Comparison of ENCODE assay signal across 12 cellular contexts in the genomic region with DNA sequence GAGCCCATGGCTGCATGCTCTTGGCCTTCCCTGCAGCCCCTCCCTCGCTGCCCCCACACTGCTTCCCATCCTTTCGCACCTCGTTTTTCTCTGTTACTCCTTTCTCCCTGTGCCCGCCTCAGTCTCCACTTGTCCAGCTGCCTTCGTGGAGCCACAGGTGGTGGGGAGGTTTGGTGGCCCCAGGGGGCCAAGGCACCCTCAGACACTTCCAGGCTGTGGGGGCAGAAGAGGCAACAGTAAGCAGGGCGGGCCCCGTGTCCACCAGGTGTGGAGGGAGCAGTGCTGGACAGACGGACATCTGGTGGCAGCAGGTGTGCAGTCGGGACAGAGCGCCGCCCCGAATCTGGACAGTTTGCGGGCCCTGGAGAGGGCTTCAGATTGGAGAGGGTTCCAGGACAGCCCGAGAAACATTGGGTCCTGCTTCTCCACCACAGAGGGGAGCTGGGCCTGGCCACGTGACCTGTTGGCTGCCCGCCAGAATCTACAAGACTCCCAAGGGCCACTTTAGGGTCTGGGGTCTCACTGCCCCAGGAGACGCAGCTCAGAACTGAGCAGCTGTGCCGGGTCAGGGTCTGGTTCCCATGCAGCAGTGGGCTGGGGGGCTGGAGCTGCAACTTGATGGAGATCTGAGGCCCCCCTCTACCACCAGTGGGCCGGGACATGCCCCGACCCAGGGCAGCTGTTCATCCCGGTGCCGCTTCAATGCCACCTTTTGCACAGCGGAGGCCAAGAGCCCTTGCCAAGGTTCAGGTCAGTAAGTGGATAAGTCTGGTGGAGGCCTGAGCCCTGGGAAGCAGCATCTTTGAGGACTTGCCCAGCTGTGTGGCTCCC. TPM values are rescaled to one million over a fixed set of nuclear protein-coding genes. Genes with fewer than 3 reads are reported as not detected.
A peak's percentile ranks its signal among the peaks of the same experiment; 100 is the strongest.
DNase-seq lines count a peak whose midpoint lies in the region; ATAC-seq, FAIRE-seq and TF ChIP-seq lines count a peak whose summit lies in the region.
"Had no signal": no experiment of that assay in that cellular context is flagged by ENCODE, and none has a peak within 500 bp of the region (broad histone marks: within the 10 kb centered on the region; RNA-seq: fewer than 3 reads in every experiment).

No MANE protein-coding gene starts in this region.

- ATAC-seq in RWPE2 (ENCODE audit: low read depth): no peak

- no peaks in the 10 kb centered on the region for H3K27me3 ChIP-seq in GM23248 (replicated peaks; ENCODE audit: insufficient read depth)
- no peaks in the 10 kb centered on the region for H3K27me3 ChIP-seq in RWPE2 (ENCODE audit: insufficient read depth, poor library complexity, severe bottlenecking)
- H3K27me3 ChIP-seq in keratinocyte (ENCODE audit: control insufficient read depth, extremely low read depth, insufficient read depth, low read length): no peaks in the 10 kb centered on the region
- no peaks in the 10 kb centered on the region for H3K27me3 ChIP-seq in stomach smooth muscle (ENCODE audit: control insufficient read depth in 1 of 2, insufficient read depth in 2 of 2, low read length in 2 of 2)

- H3K4me3 ChIP-seq in GM23248 (no peak overlapping the region; the same call in 1 of the 2 replicates), RWPE2 (ENCODE audit: severe bottlenecking) (no peak overlapping the region), keratinocyte (ENCODE audit: control insufficient read depth in 2 of 3, extremely low read depth in 1 of 3, insufficient read depth in 2 of 3, low read depth in 1 of 3, low read length in 3 of 3) (no peak overlapping the region), stomach smooth muscle (ENCODE audit: low read length in 2 of 2) (peak overlapping the region in 1 of 2 donors; percentile 22)

- H3K9me3 ChIP-seq in GM23248 (ENCODE audit: low read depth) (no peaks in the 10 kb centered on the region), RWPE2 (ENCODE audit: severe bottlenecking) (no peaks in the 10 kb centered on the region), keratinocyte (ENCODE audit: control insufficient read depth, low read depth, low read length) (no peaks in the 10 kb centered on the region), stomach smooth muscle (ENCODE audit: control insufficient read depth in 2 of 2, low read length in 2 of 2) (no peaks in the 10 kb centered on the region)

- no peak for FAIRE-seq in keratinocyte (lab: Jason Lieb, UNC)

- peak overlapping the region; percentile 86 for H3K27ac ChIP-seq in GM23248
- H3K27ac ChIP-seq in RWPE2 (ENCODE audit: poor library complexity, severe bottlenecking): peak overlapping the region; percentile 81
- no peak overlapping the region for H3K27ac ChIP-seq in keratinocyte (ENCODE audit: control insufficient read depth, insufficient read depth, low read length)
- peak overlapping the region; percentile 92 for H3K27ac ChIP-seq in stomach smooth muscle (ENCODE audit: low read length)
- H3K27ac ChIP-seq: HL-60 had no signal

- peaks cover 47% of the 10 kb centered on the region for H3K4me1 ChIP-seq in GM23248 (ENCODE audit: insufficient read depth)
- H3K4me1 ChIP-seq in RWPE2 (ENCODE audit: insufficient read depth, poor library complexity, severe bottlenecking): peaks cover 29% of the 10 kb centered on the region
- H3K4me1 ChIP-seq in keratinocyte (ENCODE audit: control insufficient read depth, extremely low read depth, insufficient read depth, low read length): peaks cover 46% of the 10 kb centered on the region
- peaks cover 70% of the 10 kb centered on the region for H3K4me1 ChIP-seq in stomach smooth muscle (ENCODE audit: control insufficient read depth, insufficient read depth, low read length)

- DNase-seq in GM23248: no peak
- DNase-seq in RWPE2 (ENCODE audit: low spot score): no peak
- no peak for DNase-seq in keratinocyte (ENCODE audit: low read depth, low spot score)
- DNase-seq in cerebellar cortex (ENCODE audit: low spot score): no peak
- no peak for DNase-seq in NCI-H1105 treated with DMSO at 0.1 percent for 48 hours (lab: John Stamatoyannopoulos, UW)
- DNase-seq in HUDEP-2 (lab: John Stamatoyannopoulos, UW; ENCODE audit: unreplicated experiment in 76 of 76): no peak
- DNase-seq: activated effector memory CD4-positive, alpha-beta T cell treated with Interleukin-2 at 50 U/mL for 16 hours; NCI-H2029 treated with DMSO at 0.1 percent for 48 hours; posterior cingulate gyrus; stimulated activated CD4-positive, alpha-beta T cell treated with anti-CD3 and anti-CD28 coated beads, Interleukin-2, amount 100 ng/mL, for 48 hours had no signal

- WGBS in GM23248 (ENCODE audit: low coverage in 1 of 2, low lambda C conversion rate in 2 of 2, missing lambda C conversion rate in 2 of 2), 2 experiments: 48% methylated on average over 21 to 23 of the region's 23 CpGs

- peak overlapping the region; percentile 35 for H3K4me2 ChIP-seq in GM23248 (ENCODE audit: unreplicated experiment)
- H3K4me2 ChIP-seq in keratinocyte (ENCODE audit: control insufficient read depth, extremely low read depth, insufficient read depth, low read depth, low read length): no peak overlapping the region

- no peak for TF ChIP-seq CTCF in RWPE2 (IDR thresholded peaks at IDR 0.05; ENCODE audit: poor library complexity, severe bottlenecking)
- TF ChIP-seq CTCF in keratinocyte (optimal IDR thresholded peaks at IDR 0.05 in 1 of 3, IDR thresholded peaks at IDR 0.05 in 1 of 3, conservative IDR thresholded peaks at IDR 0.05 in 1 of 3; ENCODE audit: extremely low read depth in 1 of 3, insufficient read depth in 2 of 3, low read length in 3 of 3): no peak

- dilution Hi-C loops in keratinocyte (cut with MboI; ENCODE audit: extremely low pct_ligation_motif_present, low sequenced_read_pairs): no loop called here

- in situ Hi-C loops in GM23248 (cut with MboI): no loop called here

- peaks cover 6% of the 10 kb centered on the region; the same call in 1 of the 2 replicates for H3F3A ChIP-seq in GM23248 (ENCODE audit: insufficient read depth)

- H3K36me3 ChIP-seq in GM23248 (ENCODE audit: low read depth): no peaks in the 10 kb centered on the region
- H3K36me3 ChIP-seq in RWPE2 (ENCODE audit: low read depth): no peaks in the 10 kb centered on the region
- no peaks in the 10 kb centered on the region for H3K36me3 ChIP-seq in keratinocyte (ENCODE audit: control insufficient read depth in 2 of 2, extremely low read depth in 1 of 2, insufficient read depth in 2 of 2, low read length in 2 of 2)
- no peaks in the 10 kb centered on the region for H3K36me3 ChIP-seq in stomach smooth muscle (ENCODE audit: control insufficient read depth in 2 of 2, insufficient read depth in 2 of 2, low read length in 2 of 2)

- H3K9me1 ChIP-seq in keratinocyte (ENCODE audit: control insufficient read depth, extremely low read depth, insufficient read depth, low read length): no peaks in the 10 kb centered on the region

- H2AFZ ChIP-seq in GM23248 (no peak overlapping the region), keratinocyte (ENCODE audit: control insufficient read depth, low read length) (no peak overlapping the region)

- no peaks in the 10 kb centered on the region for H3K79me2 ChIP-seq in GM23248 (ENCODE audit: insufficient read depth)
- H3K79me2 ChIP-seq in keratinocyte (ENCODE audit: control insufficient read depth, insufficient read depth, low read length): no peaks in the 10 kb centered on the region

- H4K20me1 ChIP-seq in GM23248 (ENCODE audit: insufficient read depth): no peaks in the 10 kb centered on the region
- H4K20me1 ChIP-seq in keratinocyte (ENCODE audit: control insufficient read depth, extremely low read depth, insufficient read depth, low read length): no peaks in the 10 kb centered on the region

- H3K9ac ChIP-seq in GM23248 (peak overlapping the region; percentile 62), keratinocyte (ENCODE audit: control insufficient read depth, extremely low read depth, insufficient read depth, low read length) (peak overlapping the region; percentile 15), stomach smooth muscle (ENCODE audit: low read length in 2 of 2) (peak overlapping the region; percentile 29 to 47)

- no peaks in the 10 kb centered on the region for H3K9me2 ChIP-seq in GM23248 (ENCODE audit: insufficient read depth)

RNA-seq across cellular contexts. Expression of gene BAHCC1, which starts 22.8 kb away (rescaled TPM):
- 3.0 and 5.2 TPM in 2 replicates for total RNA-seq in GM23248 (2014; rRNA removed; shearing (Covaris generic))
- polyA plus RNA-seq in GM23248 (2016; fragmentation: Nextera tagmentation; extraction: Ambion mirVana) (0.91 and 1.3 TPM in 2 replicates), keratinocyte (0.52 to 1.0 TPM (median 0.80 TPM) in 3 replicates)
- 0.74 TPM for polyA plus RNA-seq in keratinocyte (2011; ENCODE audit: low read depth)
- 0.13 and 0.88 TPM in 2 replicates for polyA plus RNA-seq in keratinocyte (2011; cell fraction: cytosol; rRNA removed)
- polyA plus RNA-seq in keratinocyte (2011; cell fraction: nucleus; rRNA removed): 3.0 and 5.1 TPM in 2 replicates
- 0.85 and 2.5 TPM in 2 replicates for polyA plus RNA-seq in keratinocyte (2012; ENCODE audit: low replicate concordance)
- 0.99 to 4.3 TPM (median 1.3 TPM) in 3 replicates for polyA minus RNA-seq in keratinocyte
- 0.96 TPM for polyA minus RNA-seq in keratinocyte (2011; cell fraction: cytosol; rRNA and poly(A)+ RNA removed)
- 4.7 and 6.7 TPM in 2 replicates for polyA minus RNA-seq in keratinocyte (2011; cell fraction: nucleus; rRNA and poly(A)+ RNA removed)
